ENCODE assay signal across 8 cellular contexts in the genomic region with DNA sequence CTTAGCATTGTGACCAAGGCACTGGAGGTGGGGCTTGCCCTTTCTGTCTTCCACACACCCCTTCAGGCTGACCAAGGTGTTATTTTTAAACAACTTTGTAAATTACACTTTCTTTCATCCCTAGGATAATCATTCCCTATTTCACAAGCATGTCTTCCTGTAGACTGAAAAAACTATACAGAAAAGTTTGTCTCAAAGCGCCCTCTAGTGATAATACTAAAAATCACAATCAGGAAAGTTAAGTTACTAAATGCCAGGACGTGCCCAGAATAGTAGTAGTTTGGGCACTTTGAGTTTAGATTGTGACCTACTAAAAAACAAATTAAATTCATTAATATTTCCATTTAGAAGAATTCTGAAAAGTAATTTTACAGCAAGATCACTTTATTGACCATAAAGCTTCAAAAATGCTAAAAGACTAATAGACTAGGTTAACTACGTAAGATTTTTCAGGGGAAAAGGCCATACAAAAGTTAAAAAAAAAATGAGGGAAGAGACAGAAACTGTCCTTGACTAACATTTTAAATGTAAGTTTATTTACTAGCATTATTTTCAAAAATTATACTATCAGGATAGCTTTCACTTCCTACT.
A peak's percentile ranks its signal among the peaks of the same experiment; 100 is the strongest.
DNase-seq lines count a peak whose midpoint lies in the region; ATAC-seq and TF ChIP-seq lines count a peak whose summit lies in the region.

No MANE protein-coding gene starts in this region.

- no peaks in the 10 kb centered on the region for H3K36me3 Mint-ChIP-seq in endodermal cell (ENCODE audit: low read depth)
- no peaks in the 10 kb centered on the region for H3K36me3 Mint-ChIP-seq in nephron (ENCODE audit: low read depth)

- peaks cover 1% of the 10 kb centered on the region for H3K9me3 Mint-ChIP-seq in endodermal cell
- H3K9me3 Mint-ChIP-seq in nephron: peaks cover 5% of the 10 kb centered on the region

- H3K36me3 ChIP-seq in H7 (replicated peaks; ENCODE audit: control insufficient read depth, insufficient read depth, low read length): no peaks in the 10 kb centered on the region
- no peaks in the 10 kb centered on the region for H3K36me3 ChIP-seq in OCI-LY3 (replicated peaks; ENCODE audit: low read depth, low read length)
- no peaks in the 10 kb centered on the region for H3K36me3 ChIP-seq in endodermal cell (ENCODE audit: control insufficient read depth, insufficient read depth, low read length)

- H3K4me3 ChIP-seq in H7 (ENCODE audit: insufficient read depth, low read depth, low read length) (no peak overlapping the region), OCI-LY3 (ENCODE audit: low read length) (no peak overlapping the region), endodermal cell (ENCODE audit: low read length) (no peak overlapping the region)

- DNase-seq in Ammon's horn (ENCODE audit: low spot score): peak; percentile 35
- DNase-seq in H7: peak; percentile 62
- DNase-seq in endodermal cell: no peak
- DNase-seq in omental fat pad (ENCODE audit: low spot score): no peak

- peak overlapping the region; percentile 36 for H3K4me2 ChIP-seq in OCI-LY3 (ENCODE audit: low read length)

- 50% methylated on average over 2 of the region's 3 CpGs; no CpG with 5 or more reads in 1 of the 2 experiments for WGBS in endodermal cell (ENCODE audit: insufficient coverage in 1 of 2, insufficient read length in 1 of 2), 2 experiments

- no peak overlapping the region for H3K27ac ChIP-seq in OCI-LY3 (ENCODE audit: low read length)
- no peak overlapping the region for H3K27ac ChIP-seq in endodermal cell (ENCODE audit: low read depth, low read length)

- H3K9ac ChIP-seq in OCI-LY3 (ENCODE audit: low read length) (no peak overlapping the region), endodermal cell (ENCODE audit: extremely low read depth, low read length, poor library complexity, severe bottlenecking) (no peak overlapping the region)

- no peaks in the 10 kb centered on the region for H3K4me1 Mint-ChIP-seq in endodermal cell
- H3K4me1 Mint-ChIP-seq in nephron: peaks cover 15% of the 10 kb centered on the region

- H3K9me3 ChIP-seq in OCI-LY3 (ENCODE audit: insufficient read depth, low read length) (no peaks in the 10 kb centered on the region), endodermal cell (ENCODE audit: control insufficient read depth, low read length) (no peaks in the 10 kb centered on the region)

- H3K27me3 ChIP-seq in H7 (ENCODE audit: control insufficient read depth, insufficient read depth, low read length) (no peaks in the 10 kb centered on the region), OCI-LY3 (ENCODE audit: low read depth, low read length) (no peaks in the 10 kb centered on the region), endodermal cell (ENCODE audit: control insufficient read depth, insufficient read depth, low read length, poor library complexity, severe bottlenecking) (peaks cover 8% of the 10 kb centered on the region)

- H4K20me1 ChIP-seq in OCI-LY3 (ENCODE audit: insufficient read depth, low read length): no peaks in the 10 kb centered on the region

- H3K4me1 ChIP-seq in OCI-LY3 (ENCODE audit: low read length) (peaks cover 14% of the 10 kb centered on the region), endodermal cell (ENCODE audit: control insufficient read depth, insufficient read depth, low read length) (no peaks in the 10 kb centered on the region)

- no peak overlapping the region for H3K4me3 Mint-ChIP-seq in endodermal cell
- H3K4me3 Mint-ChIP-seq in nephron: no peak overlapping the region

- H3K27ac Mint-ChIP-seq in endodermal cell (no peak overlapping the region), nephron (peak overlapping the region in 1 of 3 experiments; percentile 2)

- H3K79me2 ChIP-seq in OCI-LY3 (ENCODE audit: low read length): no peaks in the 10 kb centered on the region

- ATAC-seq in GM18511 (IDR thresholded peaks at IDR 0.05; ENCODE audit: unreplicated experiment) (no peak), GM18868 (IDR thresholded peaks at IDR 0.05; ENCODE audit: unreplicated experiment) (no peak), omental fat pad (ENCODE audit: low FRiP score) (no peak)

- TF ChIP-seq CTCF in OCI-LY3 (IDR thresholded peaks at IDR 0.05; ENCODE audit: low read depth, low read length) (peak; percentile 66), endodermal cell (conservative IDR thresholded peaks at IDR 0.05) (peak; percentile 79), nephron (IDR thresholded peaks at IDR 0.05; ENCODE audit: unreplicated experiment in 3 of 3) (peak; percentile 64 to 74 (median 70)), omental fat pad (IDR thresholded peaks at IDR 0.05) (no peak)

- H3K27me3 Mint-ChIP-seq in endodermal cell (ENCODE audit: insufficient read depth) (peaks cover 10% of the 10 kb centered on the region), nephron (ENCODE audit: low read depth) (peaks cover 38% of the 10 kb centered on the region)

- no peak overlapping the region for H2AFZ ChIP-seq in OCI-LY3 (ENCODE audit: low read depth, low read length)

Comparison
In these comparisons a context has a peak if more than half of its experiments do, and no peak if none do; other contexts are left out.
1. DNase-seq: peak in Ammon's horn (single experiment) and H7 (single experiment); none in endodermal cell (single experiment) and omental fat pad (single experiment).
2. CTCF ChIP-seq: peak in OCI-LY3 (single experiment), endodermal cell (single experiment) and nephron (3 of 3); none in omental fat pad (0 of 3).